Comparison of ENCODE assay signal across 7 cellular contexts in the genomic region with DNA sequence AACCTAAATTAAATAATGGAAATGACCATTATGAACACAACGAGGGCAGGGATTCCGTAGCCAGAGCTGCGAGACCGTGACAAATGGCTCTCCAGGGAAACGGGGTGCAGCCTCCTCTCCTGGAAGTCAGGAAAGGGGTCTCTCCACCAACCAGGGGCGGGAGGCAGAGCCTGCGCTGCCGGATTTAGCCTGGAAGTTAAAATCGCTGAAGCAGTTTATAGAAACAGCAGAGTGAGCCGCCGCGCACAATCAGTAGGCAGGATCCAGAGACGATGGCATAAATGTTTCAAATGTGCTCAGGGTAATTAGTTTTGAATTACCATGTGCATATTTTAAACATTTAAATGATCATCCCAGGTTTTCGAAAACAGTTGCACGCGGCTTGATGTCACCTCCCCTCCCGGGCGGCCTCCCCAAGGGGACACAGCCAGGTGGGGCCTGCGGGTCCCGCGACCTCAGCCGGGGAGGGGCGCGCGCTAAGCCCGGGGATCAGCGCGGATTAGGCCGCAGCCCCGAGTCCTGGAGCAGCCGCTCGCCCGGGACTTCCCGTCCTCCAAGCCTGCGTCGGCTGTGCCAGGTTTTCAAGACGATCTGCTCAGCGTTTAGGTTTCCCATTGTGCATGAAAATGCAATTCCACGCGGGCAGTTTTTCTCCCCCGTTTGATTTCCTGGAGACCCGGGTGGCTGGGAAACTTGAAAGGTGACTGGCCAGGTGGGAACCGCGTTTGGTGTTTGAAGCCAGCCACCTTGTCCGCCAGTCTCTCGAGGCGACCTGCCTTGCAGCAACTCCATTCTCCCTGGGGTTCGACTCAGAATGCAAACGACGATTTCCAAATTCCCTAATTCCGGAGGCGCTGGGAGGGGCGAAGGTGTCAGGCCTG.
DNase-seq lines count a peak whose midpoint lies in the region; ATAC-seq lines count a peak whose summit lies in the region.

No MANE protein-coding gene starts in this region.

- H3K27me3 ChIP-seq in skeletal muscle satellite cell (ENCODE audit: control insufficient read depth, insufficient read depth, low read length), result peaks cover 66% of the 10 kb centered on the region

- H3K4me2 ChIP-seq in skeletal muscle satellite cell (ENCODE audit: low read length), result peak overlapping the region; percentile 84

- H3K9me3 ChIP-seq in skeletal muscle satellite cell (replicated peaks; ENCODE audit: low read length), result no peaks in the 10 kb centered on the region

- peak overlapping the region; percentile 61 for H3K4me3 ChIP-seq in skeletal muscle satellite cell (ENCODE audit: low read length)

- peaks cover 14% of the 10 kb centered on the region for H3K4me1 ChIP-seq in skeletal muscle satellite cell (ENCODE audit: control insufficient read depth, insufficient read depth, low read length)

- DNase-seq in HCEC 1CT (peak; percentile 13), head of caudate nucleus (peak in 35 of 42 donors; percentile 12 to 72 (median 43)), NCI-H510A (lab: John Stamatoyannopoulos, UW) (no peak)
- DNase-seq in activated CD4-positive, alpha-beta T cell treated with anti-CD3 and anti-CD28 coated beads, Interleukin-2, amount 50 U/mL, for 48 hours, result peak; percentile 5 to 13

- peak overlapping the region; percentile 14 for H3K9ac ChIP-seq in skeletal muscle satellite cell (ENCODE audit: low read depth, low read length)

- intact Hi-C loops in head of caudate nucleus (cut with DNase I), result loop anchor here (5.0 kb wide), 1 partner anchor 124 kb away; a partner anchor contains a TSS

- no peak for ATAC-seq in GM19455 (IDR thresholded peaks at IDR 0.05; ENCODE audit: unreplicated experiment)
- no peak for ATAC-seq in GM19351 (IDR thresholded peaks at IDR 0.05; ENCODE audit: unreplicated experiment)

- no peaks in the 10 kb centered on the region for H3K36me3 ChIP-seq in skeletal muscle satellite cell (ENCODE audit: insufficient read depth, low read length)
